In genomic region chr13:34127523-34127922, GRCh38 we compare ENCODE assay signal across 17 cellular contexts.
DNase-seq lines count a peak whose midpoint lies in the region; FAIRE-seq and TF ChIP-seq lines count a peak whose summit lies in the region.
"Had no signal": no experiment of that assay in that cellular context is flagged by ENCODE, and none has a peak within 500 bp of the region (broad histone marks: within the 10 kb centered on the region; RNA-seq: fewer than 3 reads in every experiment).

No MANE protein-coding gene starts in this region.

- no CpG with 5 or more reads among the region's 4 CpGs for WGBS in H9 (ENCODE audit: extremely low coverage, insufficient read length, low lambda C conversion rate)
- WGBS in HUES64, result 75% methylated on average over 4 of the region's 4 CpGs
- WGBS in H1 (ENCODE audit: extremely low coverage in 1 of 2, insufficient coverage in 1 of 2, insufficient read length in 1 of 2, insufficient replicate concordance in 2 of 2, low coverage in 1 of 2, low lambda C conversion rate in 2 of 2, missing lambda C conversion rate in 1 of 2), 2 experiments, result 55% methylated on average over 4 of the region's 4 CpGs; no CpG with 5 or more reads in 1 of the 2 experiments
- 95% methylated on average over 4 of the region's 4 CpGs for WGBS in suprapubic skin

- H3K36me3 ChIP-seq in HUES64 (ENCODE audit: insufficient read depth, low read length), result no peaks in the 10 kb centered on the region
- no peaks in the 10 kb centered on the region for H3K36me3 ChIP-seq in H1 (ENCODE audit: control insufficient read depth in 2 of 4, insufficient read depth in 4 of 4, low read length in 3 of 4)
- H3K36me3 ChIP-seq in suprapubic skin, result no peaks in the 10 kb centered on the region

- H3K27me3 ChIP-seq in H9 (ENCODE audit: insufficient read depth, low read length), result no peaks in the 10 kb centered on the region
- H3K27me3 ChIP-seq in HUES64 (ENCODE audit: insufficient read depth, low read length), result no peaks in the 10 kb centered on the region
- H3K27me3 ChIP-seq in H1 (replicated peaks in 1 of 4; ENCODE audit: control insufficient read depth in 3 of 4, extremely low read depth in 1 of 4, insufficient read depth in 3 of 4, low read length in 3 of 4), result no peaks in the 10 kb centered on the region
- no peaks in the 10 kb centered on the region for H3K27me3 ChIP-seq in suprapubic skin

- no peaks in the 10 kb centered on the region for H3K79me1 ChIP-seq in H9 (ENCODE audit: insufficient read depth, low read depth, low read length, poor library complexity, severe bottlenecking)
- H3K79me1 ChIP-seq in H1 (ENCODE audit: low read depth, low read length), result no peaks in the 10 kb centered on the region

- TF ChIP-seq EP300 in H1 (IDR thresholded peaks at IDR 0.05; ENCODE audit: borderline replicate concordance in 1 of 2, low read depth in 2 of 2, low read length in 2 of 2) (no peak), suprapubic skin (IDR thresholded peaks at IDR 0.05) (no peak)

- H2BK15ac ChIP-seq in H9 (ENCODE audit: low read depth, low read length) (no peak overlapping the region), H1 (ENCODE audit: low read length) (no peak overlapping the region)

- H4K5ac ChIP-seq in H9 (ENCODE audit: insufficient read length, low read depth, low read length) (no peak overlapping the region), H1 (ENCODE audit: insufficient read length, low read depth, low read length) (no peak overlapping the region)

- H3K56ac ChIP-seq in H9 (ENCODE audit: insufficient read length, low read depth, low read length), result no peak overlapping the region
- H3K56ac ChIP-seq in H1 (replicated peaks; ENCODE audit: insufficient read length, low read depth, low read length), result no peak overlapping the region

- H3K27ac Mint-ChIP-seq in H9, result peak overlapping the region in 2 of 3 experiments; percentile 69 to 93; a peak in 3 of 7 replicates
- H3K27ac Mint-ChIP-seq: CD4-positive, alpha-beta memory T cell had no signal

- DNase-seq in H9 (no peak), H1 (ENCODE audit: low read depth in 1 of 2, low spot score in 2 of 2) (peak in 1 of 2 experiments; percentile 10), mesenteric fat pad (ENCODE audit: low spot score) (no peak), suprapubic skin (ENCODE audit: low spot score in 2 of 2) (no peak), G401 (ENCODE audit: low spot score) (no peak)
- no peak for DNase-seq in activated CD4-positive, alpha-beta T cell treated with anti-CD3 and anti-CD28 coated beads for 4 hours
- DNase-seq: C1 segment of cervical spinal cord; Calu3; CD4-positive, alpha-beta memory T cell; COR-L47; DMS53; DMS79 treated with DMSO at 0.1 percent for 48 hours; GM23248 had no signal

- H3K14ac ChIP-seq in H9 (ENCODE audit: insufficient read depth, low read length) (no peak overlapping the region), H1 (ENCODE audit: insufficient read length) (no peak overlapping the region)

- H3K4ac ChIP-seq in H9 (ENCODE audit: low read depth, low read length) (no peak overlapping the region), H1 (replicated peaks; ENCODE audit: insufficient read length, low read depth, low read length) (no peak overlapping the region)

- H4K20me1 ChIP-seq in H9 (ENCODE audit: control insufficient read depth, insufficient read depth, insufficient read length), result no peaks in the 10 kb centered on the region
- H4K20me1 ChIP-seq in H1 (replicated peaks in 1 of 2; ENCODE audit: control insufficient read depth in 1 of 2, insufficient read depth in 2 of 2, low read length in 2 of 2), result no peaks in the 10 kb centered on the region

- H3K9me3 Mint-ChIP-seq in H9, result no peaks in the 10 kb centered on the region

- FAIRE-seq in H1 (lab: Jason Lieb, UNC), result peak; percentile 69
- FAIRE-seq: G401.6, GM12892, H54 had no signal

- POLR2A ChIA-PET in H1 (lab: Charles Lee; ENCODE audit: partially characterized antibody), result no interaction called here

- no peak overlapping the region for H3K18ac ChIP-seq in H9 (ENCODE audit: insufficient read length, low read depth, low read length)
- no peak overlapping the region for H3K18ac ChIP-seq in H1 (ENCODE audit: extremely low read depth, low read length)

- no peak overlapping the region for H3K9ac ChIP-seq in H9 (ENCODE audit: extremely low read depth, insufficient read length, low read length)
- 0 out of 2 replicates have a peak overlapping the region, but pooled peaks have one; percentile 3 for H3K9ac ChIP-seq in HUES64 (ENCODE audit: low read depth, low read length)
- H3K9ac ChIP-seq in H1 (replicated peaks in 1 of 4; ENCODE audit: extremely low read depth in 1 of 4, low read depth in 3 of 4, low read length in 3 of 4), result no peak overlapping the region
- H3K9ac ChIP-seq: GM23248 had no signal

- no peaks in the 10 kb centered on the region for H3K27me3 Mint-ChIP-seq in H9 (ENCODE audit: low read depth)
- H3K27me3 Mint-ChIP-seq: CD4-positive, alpha-beta memory T cell had no signal

- TF ChIP-seq POLR2A in H1 (IDR thresholded peaks at IDR 0.05; ENCODE audit: control extremely low read depth in 1 of 2, low read depth in 2 of 2, low read length in 2 of 2) (no peak), suprapubic skin (IDR thresholded peaks at IDR 0.05) (no peak)

- H3K4me1 ChIP-seq in H9 (ENCODE audit: insufficient read depth, low read length), result peaks cover 8% of the 10 kb centered on the region; the same call in 1 of the 2 replicates
- H3K4me1 ChIP-seq in HUES64 (ENCODE audit: insufficient read depth, low read length), result peaks cover 38% of the 10 kb centered on the region; the same call in 1 of the 2 replicates
- peaks cover 0 to 13% (median 10%) of the 10 kb centered on the region in 4 experiments; a peak in 2 of 7 replicates for H3K4me1 ChIP-seq in H1 (replicated peaks in 1 of 4; ENCODE audit: control insufficient read depth in 3 of 4, insufficient read depth in 4 of 4, low read length in 3 of 4)
- no peaks in the 10 kb centered on the region for H3K4me1 ChIP-seq in suprapubic skin

- TF ChIP-seq RAD21 in H1 (IDR thresholded peaks at IDR 0.05 in 1 of 2, conservative IDR thresholded peaks at IDR 0.05 in 1 of 2; ENCODE audit: low read depth in 2 of 2, low read length in 2 of 2), result no peak

- H2BK120ac ChIP-seq in H9 (ENCODE audit: low read depth, low read length, poor library complexity, severe bottlenecking) (no peak overlapping the region), H1 (replicated peaks; ENCODE audit: low read depth, low read length) (no peak overlapping the region)

- CTCF ChIA-PET in H1 (lab: Charles Lee; ENCODE audit: partially characterized antibody), result no interaction called here

- H2AK5ac ChIP-seq in H9 (ENCODE audit: insufficient read length, low read length) (no peak overlapping the region), H1 (ENCODE audit: low read depth, low read length) (no peak overlapping the region)

- H4K8ac ChIP-seq in H9 (replicated peaks; ENCODE audit: insufficient read length, low read depth, low read length) (no peak overlapping the region), H1 (ENCODE audit: extremely low read depth, insufficient read depth, low read length) (no peak overlapping the region)

- H3K23ac ChIP-seq in H9 (ENCODE audit: insufficient read length, low read depth, low read length), result no peak overlapping the region
- no peak overlapping the region for H3K23ac ChIP-seq in H1 (ENCODE audit: insufficient read length)

- no peaks in the 10 kb centered on the region for H3K9me3 ChIP-seq in H9 (ENCODE audit: control insufficient read depth, low read depth, low read length)
- no peaks in the 10 kb centered on the region for H3K9me3 ChIP-seq in HUES64 (ENCODE audit: insufficient read depth, low read depth, low read length)
- H3K9me3 ChIP-seq in H1 (ENCODE audit: insufficient read depth in 2 of 2, low read depth in 1 of 2, low read length in 1 of 2), result no peaks in the 10 kb centered on the region
- no peaks in the 10 kb centered on the region for H3K9me3 ChIP-seq in suprapubic skin

- no peak overlapping the region for H4K91ac ChIP-seq in H9 (ENCODE audit: insufficient read length, low read depth, low read length)
- H4K91ac ChIP-seq in H1 (replicated peaks; ENCODE audit: insufficient read length, low read length), result peak overlapping the region; percentile 8

- no peak overlapping the region for H2AFZ ChIP-seq in H9 (ENCODE audit: low read length)
- no peak overlapping the region for H2AFZ ChIP-seq in H1 (ENCODE audit: low read length)
- H2AFZ ChIP-seq: GM23248 had no signal

- 0 out of 7 replicates have a peak, but pooled peaks cover 0 to 2% (median 0%) of the 10 kb centered on the region in 3 experiments for H3K36me3 Mint-ChIP-seq in H9 (ENCODE audit: insufficient read depth in 1 of 3, low read depth in 3 of 3)
- H3K36me3 Mint-ChIP-seq: CD4-positive, alpha-beta memory T cell had no signal

- TF ChIP-seq CTCF in H9 (conservative IDR thresholded peaks at IDR 0.05), result no peak
- no peak for TF ChIP-seq CTCF in H1 (IDR thresholded peaks at IDR 0.05; ENCODE audit: control extremely low read depth in 1 of 3, insufficient read depth in 1 of 3, low read depth in 1 of 3, low read length in 3 of 3)
- TF ChIP-seq CTCF in suprapubic skin (IDR thresholded peaks at IDR 0.05), result no peak

- H2BK12ac ChIP-seq in H9 (ENCODE audit: insufficient read length, low read depth, low read length) (no peak overlapping the region), H1 (ENCODE audit: low read depth, low read length) (no peak overlapping the region)

- H2BK5ac ChIP-seq in H9 (ENCODE audit: insufficient read length, low read length), result no peak overlapping the region
- no peak overlapping the region for H2BK5ac ChIP-seq in H1 (ENCODE audit: low read depth, low read length)

- no peak overlapping the region for H3K4me3 Mint-ChIP-seq in H9
- H3K4me3 Mint-ChIP-seq: CD4-positive, alpha-beta memory T cell had no signal

- no peaks in the 10 kb centered on the region for H3K79me2 ChIP-seq in H9 (ENCODE audit: insufficient read depth, low read length)
- no peaks in the 10 kb centered on the region for H3K79me2 ChIP-seq in H1 (ENCODE audit: control insufficient read depth in 1 of 2, insufficient read depth in 2 of 2, low read length in 2 of 2)

- H3K23me2 ChIP-seq in H9 (ENCODE audit: insufficient read length, low read depth, low read length, poor library complexity, severe bottlenecking), result no peaks in the 10 kb centered on the region
- no peaks in the 10 kb centered on the region for H3K23me2 ChIP-seq in H1 (ENCODE audit: low read depth, low read length)

- H3T11ph ChIP-seq in H9 (ENCODE audit: low read length), result no peak overlapping the region

- H2BK20ac ChIP-seq in H9 (ENCODE audit: low read depth, low read length, poor library complexity, severe bottlenecking) (no peak overlapping the region), H1 (ENCODE audit: low read length) (no peak overlapping the region)

- H3K4me1 Mint-ChIP-seq in H9, result peaks cover 32 to 34% of the 10 kb centered on the region in 2 experiments
- H3K4me1 Mint-ChIP-seq: CD4-positive, alpha-beta memory T cell had no signal

- H3K4me2 ChIP-seq in H9 (ENCODE audit: insufficient read depth, insufficient read length, low read length) (no peak overlapping the region), H1 (ENCODE audit: insufficient read depth in 1 of 2, low read depth in 2 of 2, low read length in 2 of 2) (peak overlapping the region; percentile 40 to 44)

- H3K4me3 ChIP-seq in HUES64 (ENCODE audit: low read length) (no peak overlapping the region), H1 (ENCODE audit: extremely low read depth in 1 of 4, insufficient read depth in 2 of 4, low read depth in 3 of 4, low read length in 4 of 4) (peak overlapping the region in 1 of 4 experiments; percentile 17; a peak in 1 of 8 replicates), suprapubic skin (no peak overlapping the region)
- H3K4me3 ChIP-seq: GM23248 had no signal

- in situ Hi-C loops in G401 (cut with HindIII; ENCODE audit: low sequenced_read_pairs), result no loop called here

- H3K27ac ChIP-seq in H9 (ENCODE audit: insufficient read length, low read depth, low read length) (no peak overlapping the region), HUES64 (ENCODE audit: low read depth, low read length) (peak overlapping the region; percentile 72; the same call in 1 of the 2 replicates), H1 (ENCODE audit: low read depth, low read length) (no peak overlapping the region), suprapubic skin (no peak overlapping the region)
- H3K27ac ChIP-seq: GM23248 had no signal
